23 cellular contexts compared by ENCODE assay signal in the genomic region with DNA sequence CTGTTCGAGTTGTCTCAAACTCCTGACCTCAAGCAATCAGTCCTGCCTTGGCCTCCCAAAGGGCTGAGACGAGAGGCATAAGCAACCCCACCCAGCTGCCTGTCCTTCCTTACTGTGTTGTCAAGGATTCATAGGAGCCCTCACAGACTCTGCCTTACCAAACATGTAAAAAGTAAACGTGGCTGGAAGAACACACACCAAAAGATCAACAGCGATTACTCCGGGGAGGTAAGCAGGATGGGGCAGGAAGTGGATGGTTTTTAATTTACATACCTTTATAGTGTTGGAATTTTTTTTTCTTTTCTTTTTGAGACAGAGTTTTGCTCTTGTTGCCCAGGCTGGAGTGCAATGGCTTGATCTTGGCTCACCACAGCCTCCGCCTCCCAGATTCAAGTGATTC.
"Had no signal": no experiment of that assay in that cellular context is flagged by ENCODE, and none has a peak within 500 bp of the region (broad histone marks: within the 10 kb centered on the region; RNA-seq: fewer than 3 reads in every experiment).

No MANE protein-coding gene starts in this region.

- H3K4me3 ChIP-seq: lung, sigmoid colon, smooth muscle cell, upper lobe of right lung had no signal

- H3K4me1 Mint-ChIP-seq: stimulated activated memory B cell treated with anti-CD40 and anti-IgM and Interleukin-4, amounts not matched to agents 10 μg/mL and 1 μg/mL and 100 μg/mL, for 72 hours had no signal

- H3K9ac ChIP-seq: SK-N-SH had no signal

- H3K4me2 ChIP-seq: SK-N-SH, smooth muscle cell had no signal

- FAIRE-seq: keratinocyte had no signal

- H3K9me3 Mint-ChIP-seq: activated B cell treated with CpG ODN at 0.5 μM for 24 hours; activated CD4-positive, alpha-beta memory T cell treated with anti-CD3 and anti-CD28 coated beads for 36 hours; activated naive CD4-positive, alpha-beta T cell treated with anti-CD3 and anti-CD28 coated beads for 36 hours; stimulated activated memory B cell treated with anti-CD40 and anti-IgM and Interleukin-4, amounts not matched to agents 10 μg/mL and 1 μg/mL and 100 μg/mL, for 72 hours had no signal

- DNase-seq: activated B cell treated with CpG ODN at 0.5 μM for 24 hours; activated CD4-positive, alpha-beta memory T cell treated with anti-CD3 and anti-CD28 coated beads for 36 hours; activated CD4-positive, alpha-beta T cell treated with anti-CD3 and anti-CD28 coated beads for 36 hours; activated CD8-positive, alpha-beta memory T cell treated with anti-CD3 and anti-CD28 coated beads, Interleukin-2, amount 10 ng/mL, durations not matched to agents 7 days and 5 days; activated naive CD4-positive, alpha-beta T cell treated with anti-CD3 and anti-CD28 coated beads for 36 hours; aorta; dermis blood vessel endothelial cell; effector CD8-positive, alpha-beta T cell; erythroblast; foreskin fibroblast; naive B cell; nucleus accumbens; sigmoid colon; SK-N-SH; stimulated activated CD4-positive, alpha-beta T cell treated with anti-CD3 and anti-CD28 coated beads, Interleukin-15, amount 100 ng/mL, for 24 hours; T1000; upper lobe of right lung had no signal

- H3K4me3 Mint-ChIP-seq: activated B cell treated with CpG ODN at 0.5 μM for 24 hours; activated CD4-positive, alpha-beta memory T cell treated with anti-CD3 and anti-CD28 coated beads for 36 hours; activated CD4-positive, alpha-beta T cell treated with anti-CD3 and anti-CD28 coated beads for 36 hours; activated CD8-positive, alpha-beta memory T cell treated with anti-CD3 and anti-CD28 coated beads, Interleukin-2, amount 10 ng/mL, durations not matched to agents 7 days and 5 days; activated naive CD4-positive, alpha-beta T cell treated with anti-CD3 and anti-CD28 coated beads for 36 hours; brain; stimulated activated memory B cell treated with anti-CD40 and anti-IgM and Interleukin-4, amounts not matched to agents 10 μg/mL and 1 μg/mL and 100 μg/mL, for 72 hours had no signal

- H3K27me3 ChIP-seq: sigmoid colon, upper lobe of right lung had no signal

- H3K27ac ChIP-seq: sigmoid colon, upper lobe of right lung had no signal

- H3K27me3 Mint-ChIP-seq: activated CD4-positive, alpha-beta T cell treated with anti-CD3 and anti-CD28 coated beads for 36 hours; naive B cell; stimulated activated memory B cell treated with anti-CD40 and anti-IgM and Interleukin-4, amounts not matched to agents 10 μg/mL and 1 μg/mL and 100 μg/mL, for 72 hours had no signal

- ATAC-seq: activated CD8-positive, alpha-beta memory T cell treated with anti-CD3 and anti-CD28 coated beads, Interleukin-2, amount 10 ng/mL, durations not matched to agents 7 days and 5 days; left lobe of liver; stimulated activated memory B cell treated with anti-CD40 and anti-IgM and Interleukin-4, amounts not matched to agents 10 μg/mL and 1 μg/mL and 100 μg/mL, for 72 hours; upper lobe of right lung had no signal

- H3K27ac Mint-ChIP-seq: activated B cell treated with CpG ODN at 0.5 μM for 24 hours; activated CD4-positive, alpha-beta memory T cell treated with anti-CD3 and anti-CD28 coated beads for 36 hours; activated naive CD4-positive, alpha-beta T cell treated with anti-CD3 and anti-CD28 coated beads for 36 hours; stimulated activated memory B cell treated with anti-CD40 and anti-IgM and Interleukin-4, amounts not matched to agents 10 μg/mL and 1 μg/mL and 100 μg/mL, for 72 hours had no signal

- H3K36me3 Mint-ChIP-seq: activated CD4-positive, alpha-beta memory T cell treated with anti-CD3 and anti-CD28 coated beads for 36 hours; brain; naive B cell; stimulated activated memory B cell treated with anti-CD40 and anti-IgM and Interleukin-4, amounts not matched to agents 10 μg/mL and 1 μg/mL and 100 μg/mL, for 72 hours had no signal

- H3K36me3 ChIP-seq: sigmoid colon, upper lobe of right lung had no signal

- H3K9me3 ChIP-seq: sigmoid colon, SK-N-SH, upper lobe of right lung had no signal

- H3K4me1 ChIP-seq: sigmoid colon, upper lobe of right lung had no signal
